Comparison of ENCODE assay signal across 17 cellular contexts in genomic region chr17:29840884-29841283, GRCh38.
DNase-seq lines count a peak whose midpoint lies in the region; ATAC-seq, FAIRE-seq and TF ChIP-seq lines count a peak whose summit lies in the region.
"Had no signal": no experiment of that assay in that cellular context is flagged by ENCODE, and none has a peak within 500 bp of the region (broad histone marks: within the 10 kb centered on the region; RNA-seq: fewer than 3 reads in every experiment).

No MANE protein-coding gene starts in this region.

- H3K9me3 ChIP-seq in astrocyte (ENCODE audit: insufficient read depth, low read depth, low read length) (no peaks in the 10 kb centered on the region), smooth muscle cell (replicated peaks; ENCODE audit: low read depth) (no peaks in the 10 kb centered on the region), OCI-LY7 (ENCODE audit: low read length) (no peaks in the 10 kb centered on the region)

- H3K79me2 ChIP-seq in astrocyte (ENCODE audit: insufficient read depth, low read length) (peaks cover 9% of the 10 kb centered on the region), smooth muscle cell (ENCODE audit: low read depth) (no peaks in the 10 kb centered on the region), OCI-LY7 (ENCODE audit: insufficient read depth, low read depth, low read length) (no peaks in the 10 kb centered on the region)

- H3K27me3 ChIP-seq in astrocyte (ENCODE audit: insufficient read depth, low read length) (no peaks in the 10 kb centered on the region), smooth muscle cell (ENCODE audit: low read depth) (no peaks in the 10 kb centered on the region)

- H4K20me1 ChIP-seq in astrocyte (ENCODE audit: insufficient read depth, low read length), result no peaks in the 10 kb centered on the region
- peaks cover 32% of the 10 kb centered on the region for H4K20me1 ChIP-seq in smooth muscle cell (ENCODE audit: low read depth)
- H4K20me1 ChIP-seq in OCI-LY7 (ENCODE audit: insufficient read depth, low read length), result no peaks in the 10 kb centered on the region

- H3F3A ChIP-seq in smooth muscle cell (ENCODE audit: low read depth), result no peaks in the 10 kb centered on the region

- H3K27me3 Mint-ChIP-seq in astrocyte (ENCODE audit: low read depth, unreplicated experiment), result no peaks in the 10 kb centered on the region
- H3K27me3 Mint-ChIP-seq: activated naive CD8-positive, alpha-beta T cell treated with anti-CD3 and anti-CD28 coated beads for 36 hours; progenitor cell of endocrine pancreas had no signal

- no peak for TF ChIP-seq CTCF in astrocyte (IDR thresholded peaks at IDR 0.05; ENCODE audit: insufficient read depth, low read depth, low read length)
- TF ChIP-seq CTCF in smooth muscle cell (IDR thresholded peaks at IDR 0.05; ENCODE audit: borderline replicate concordance, insufficient read depth, poor library complexity, severe bottlenecking), result no peak
- TF ChIP-seq CTCF in OCI-LY7 (conservative IDR thresholded peaks at IDR 0.05; ENCODE audit: low read length), result no peak

- H3K4me2 ChIP-seq in astrocyte (ENCODE audit: low read length), result peak overlapping the region; percentile 13
- H3K4me2 ChIP-seq in smooth muscle cell, result no peak overlapping the region
- no peak overlapping the region for H3K4me2 ChIP-seq in OCI-LY7 (ENCODE audit: low read length)
- H3K4me2 ChIP-seq: GM23338 had no signal

- BruUV-seq in OCI-LY7 (replicated peaks; lab: Mats Ljungman, UMichigan), result no TSS peak

- FAIRE-seq in astrocyte (lab: Jason Lieb, UNC), result no peak

- POLR2A ChIA-PET in OCI-LY7 (lab: Charles Lee), result interaction anchor here (0.8 kb wide), 1 partner anchor 10 kb away, joined by 3 read pairs; no protein-coding TSS in a partner anchor

- H2AFZ ChIP-seq in astrocyte (ENCODE audit: low read depth, low read length) (no peak overlapping the region), smooth muscle cell (ENCODE audit: low read depth) (no peak overlapping the region), OCI-LY7 (ENCODE audit: low read length) (no peak overlapping the region)
- H2AFZ ChIP-seq: GM23338 had no signal

- H3K4me3 ChIP-seq in astrocyte (ENCODE audit: insufficient read depth, low read depth, low read length) (no peak overlapping the region), smooth muscle cell (no peak overlapping the region), OCI-LY7 (ENCODE audit: low read depth, low read length, poor library complexity, severe bottlenecking) (no peak overlapping the region)
- H3K4me3 ChIP-seq: GM23338, SK-N-MC had no signal

- ATAC-seq in HG03097 (IDR thresholded peaks at IDR 0.05; ENCODE audit: low FRiP score, unreplicated experiment), result no peak
- ATAC-seq: activated T-cell treated with anti-CD3 and anti-CD28 coated beads, Interleukin-2, amount 50 U/mL, for 4 hours; GM23338 had no signal

- H3K4me3 Mint-ChIP-seq in astrocyte (ENCODE audit: unreplicated experiment), result no peak overlapping the region
- H3K4me3 Mint-ChIP-seq: activated naive CD8-positive, alpha-beta T cell treated with anti-CD3 and anti-CD28 coated beads for 36 hours; activated T-cell treated with anti-CD3 and anti-CD28 coated beads, Interleukin-2, amount 50 U/mL, for 4 hours; GM23338 had no signal

- CTCF ChIA-PET in OCI-LY7 (lab: Charles Lee; ENCODE audit: unreplicated experiment), result no interaction called here

- H3K4me1 ChIP-seq in astrocyte (ENCODE audit: insufficient read depth, low read length), result peaks cover 13% of the 10 kb centered on the region
- H3K4me1 ChIP-seq in smooth muscle cell (ENCODE audit: low read depth), result peaks cover 7% of the 10 kb centered on the region
- H3K4me1 ChIP-seq in OCI-LY7 (ENCODE audit: insufficient read depth, low read length, poor library complexity, severe bottlenecking), result no peaks in the 10 kb centered on the region

- peak overlapping the region; percentile 5 for H3K27ac Mint-ChIP-seq in astrocyte (ENCODE audit: unreplicated experiment)
- H3K27ac Mint-ChIP-seq: activated naive CD8-positive, alpha-beta T cell treated with anti-CD3 and anti-CD28 coated beads for 36 hours; GM23338; progenitor cell of endocrine pancreas had no signal

- no peaks in the 10 kb centered on the region for H3K9me3 Mint-ChIP-seq in astrocyte (ENCODE audit: unreplicated experiment)
- H3K9me3 Mint-ChIP-seq: activated naive CD8-positive, alpha-beta T cell treated with anti-CD3 and anti-CD28 coated beads for 36 hours; activated T-cell treated with anti-CD3 and anti-CD28 coated beads, Interleukin-2, amount 50 U/mL, for 4 hours; GM23338 had no signal

- H3K9ac ChIP-seq in astrocyte (ENCODE audit: low read length) (no peak overlapping the region), smooth muscle cell (ENCODE audit: low read depth) (no peak overlapping the region)

- H3K36me3 ChIP-seq in astrocyte (ENCODE audit: insufficient read depth, low read length), result no peaks in the 10 kb centered on the region
- no peaks in the 10 kb centered on the region for H3K36me3 ChIP-seq in smooth muscle cell (ENCODE audit: low read depth)
- peaks cover 10% of the 10 kb centered on the region; the same call in 1 of the 2 replicates for H3K36me3 ChIP-seq in OCI-LY7 (ENCODE audit: insufficient read depth, low read length)

- H3K9me2 ChIP-seq in OCI-LY7 (ENCODE audit: insufficient read depth, low read length), result no peaks in the 10 kb centered on the region

- H3K27ac ChIP-seq in astrocyte (ENCODE audit: low read depth, low read length), result peak overlapping the region; percentile 19
- no peak overlapping the region for H3K27ac ChIP-seq in smooth muscle cell (ENCODE audit: low read depth)
- H3K27ac ChIP-seq in OCI-LY7 (ENCODE audit: low read depth, low read length, poor library complexity, severe bottlenecking), result no peak overlapping the region
- H3K27ac ChIP-seq: C4-2B, SK-N-MC had no signal

- no peaks in the 10 kb centered on the region for H3K36me3 Mint-ChIP-seq in astrocyte (ENCODE audit: low read depth, unreplicated experiment)
- H3K36me3 Mint-ChIP-seq: activated naive CD8-positive, alpha-beta T cell treated with anti-CD3 and anti-CD28 coated beads for 36 hours had no signal

- DNase-seq in HPDE6-E6E7 (ENCODE audit: extremely low spot score) (peak; percentile 29), astrocyte (ENCODE audit: low read depth) (peak; percentile 61), foreskin melanocyte (peak; percentile 32), stromal cell of bone marrow (ENCODE audit: low read depth) (peak; percentile 42), smooth muscle cell (lab: John Stamatoyannopoulos, UW; ENCODE audit: unreplicated experiment) (no peak), OCI-LY7 (ENCODE audit: low spot score) (no peak)
- DNase-seq: activated naive CD8-positive, alpha-beta T cell treated with anti-CD3 and anti-CD28 coated beads for 36 hours; activated T-cell treated with anti-CD3 and anti-CD28 coated beads, Interleukin-2, amount 50 U/mL, for 4 hours; central memory CD4-positive, alpha-beta T cell; Kasumi-1; NCI-H446 treated with DMSO at 0.1 percent for 48 hours; stimulated activated CD4-positive, alpha-beta T cell treated with anti-CD3 and anti-CD28 coated beads, Interleukin-15, amount 100 ng/mL, for 24 hours had no signal

- intact Hi-C loops in OCI-LY7 (cut with micrococcal nuclease; ENCODE audit: unreplicated experiment), result no loop called here

- peaks cover 26% of the 10 kb centered on the region for H3K4me1 Mint-ChIP-seq in astrocyte (ENCODE audit: low read depth, unreplicated experiment)

Comparison
In these comparisons a context has a peak if more than half of its experiments do, and no peak if none do; other contexts are left out.
1. DNase-seq: peak in HPDE6-E6E7 (single experiment), astrocyte (single experiment), foreskin melanocyte (single experiment) and stromal cell of bone marrow (single experiment); none in smooth muscle cell (single experiment) and OCI-LY7 (single experiment).